9 cellular contexts compared by ENCODE assay signal in the genomic region with DNA sequence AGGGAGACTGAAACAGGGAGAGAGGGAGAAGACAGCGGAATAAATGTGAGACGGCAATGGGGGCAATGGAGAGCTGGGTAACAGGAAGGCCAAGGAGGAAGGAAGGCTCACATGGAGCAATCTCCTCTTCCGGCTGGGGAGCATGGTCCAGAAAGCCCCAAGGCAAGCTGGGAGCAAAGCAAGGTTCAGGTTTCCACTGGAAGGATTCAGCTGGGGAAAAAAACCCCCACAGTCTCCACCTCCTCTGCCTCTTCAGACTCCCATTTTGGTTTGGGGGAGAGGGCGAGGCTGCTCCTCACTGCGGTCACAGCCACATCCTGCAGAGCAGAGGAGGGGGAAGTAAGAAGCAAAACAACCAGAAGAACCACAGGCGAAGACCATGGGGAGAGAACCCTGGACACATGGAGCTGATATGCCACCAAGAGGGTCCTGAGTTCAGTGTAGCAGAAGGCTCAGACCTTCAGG. TPM values are rescaled to one million over a fixed set of nuclear protein-coding genes. Genes with fewer than 3 reads are reported as not detected.
A peak's percentile ranks its signal among the peaks of the same experiment; 100 is the strongest.
DNase-seq lines count a peak whose midpoint lies in the region; ATAC-seq and TF ChIP-seq lines count a peak whose summit lies in the region.
"Had no signal": no experiment of that assay in that cellular context is flagged by ENCODE, and none has a peak within 500 bp of the region (broad histone marks: within the 10 kb centered on the region; RNA-seq: fewer than 3 reads in every experiment).

No MANE protein-coding gene starts in this region.

- TF ChIP-seq CTCF in DND-41 (IDR thresholded peaks at IDR 0.05; ENCODE audit: borderline replicate concordance, extremely low read depth, low read length, poor library complexity, severe bottlenecking): peak; percentile 28
- TF ChIP-seq CTCF in RWPE1 (conservative IDR thresholded peaks at IDR 0.05; ENCODE audit: low read depth): no peak
- TF ChIP-seq CTCF in neutrophil (IDR thresholded peaks at IDR 0.05): no peak

- POLR2A ChIA-PET in RWPE1 (lab: Yijun Ruan, JAX; ENCODE audit: low non-redundant PET): interaction anchor here (0.5 kb wide), 1 partner anchor 61 kb away, joined by 4 read pairs; no protein-coding TSS in a partner anchor

- peak overlapping the region; percentile 89 for H3K27ac ChIP-seq in DND-41 (ENCODE audit: low read length)
- H3K27ac ChIP-seq in RWPE1: peak overlapping the region; percentile 15; the same call in 1 of the 2 replicates
- peak overlapping the region; percentile 96 for H3K27ac ChIP-seq in neutrophil

- H3K4me2 ChIP-seq in DND-41 (ENCODE audit: insufficient read depth, low read length): peak overlapping the region; percentile 71

- H3K27me3 ChIP-seq in DND-41 (ENCODE audit: insufficient read depth, low read length, poor library complexity) (no peaks in the 10 kb centered on the region), neutrophil (no peaks in the 10 kb centered on the region)

- CTCF ChIA-PET in RWPE1 (lab: Yijun Ruan, JAX): interaction anchor here (0.6 to 1.2 kb wide), 3 partner anchors 45 to 60 kb away, joined by 3 to 7 read pairs (median 6); no protein-coding TSS in a partner anchor

- peaks cover 4% of the 10 kb centered on the region for H3K79me2 ChIP-seq in DND-41 (ENCODE audit: insufficient read depth, low read length)

- peak overlapping the region; percentile 73 for H2AFZ ChIP-seq in DND-41 (ENCODE audit: low read depth, low read length)

- no peaks in the 10 kb centered on the region for H3K9me3 ChIP-seq in DND-41 (ENCODE audit: insufficient read depth, low read length, severe bottlenecking)
- no peaks in the 10 kb centered on the region for H3K9me3 ChIP-seq in neutrophil

- peak overlapping the region; percentile 55 for H3K9ac ChIP-seq in DND-41 (ENCODE audit: low read depth, low read length)

- peaks cover 35% of the 10 kb centered on the region for H3K36me3 ChIP-seq in DND-41 (ENCODE audit: insufficient read depth, low read length)
- peaks cover 31% of the 10 kb centered on the region for H3K36me3 ChIP-seq in neutrophil

- peak overlapping the region; percentile 18 to 54; a peak in 3 of 4 replicates for H3K4me3 ChIP-seq in DND-41 (ENCODE audit: low read depth in 1 of 2, low read length in 2 of 2)
- peak overlapping the region; percentile 71 to 97 for H3K4me3 ChIP-seq in neutrophil (ENCODE audit: low read depth in 1 of 2, low read length in 1 of 2)

- peaks cover 31% of the 10 kb centered on the region for H3K4me1 ChIP-seq in DND-41 (ENCODE audit: insufficient read depth, low read length)
- peaks cover 48 to 63% of the 10 kb centered on the region in 2 experiments for H3K4me1 ChIP-seq in neutrophil (ENCODE audit: control insufficient read depth in 1 of 2, insufficient read depth in 1 of 2, low read depth in 1 of 2, low read length in 1 of 2)

- peak; percentile 95 for ATAC-seq in DND-41 (ENCODE audit: insufficient read depth, low read depth)

- DNase-seq in DND-41 (peak; percentile 90), RWPE1 (ENCODE audit: low spot score) (no peak), superior temporal gyrus (ENCODE audit: extremely low spot score) (no peak), kidney tubule cell (ENCODE audit: low spot score) (no peak), NCI-H2081 treated with DMSO at 0.1 percent for 48 hours (lab: John Stamatoyannopoulos, UW) (no peak), mucosa of gallbladder (ENCODE audit: low spot score) (no peak)
- peak; percentile 45 for DNase-seq in activated naive CD4-positive, alpha-beta T cell treated with anti-CD3 and anti-CD28 coated beads, Interleukin-2, amount 50 U/mL, for 16 hours

- no peaks in the 10 kb centered on the region for H4K20me1 ChIP-seq in DND-41 (ENCODE audit: insufficient read depth, low read length)

RNA-seq across cellular contexts. Expression of a gene that starts 0.7 kb away (rescaled TPM):
- total RNA-seq in mucosa of gallbladder: 4.6 TPM
- total RNA-seq: RPMI7951 had no signal

RNA-seq across cellular contexts. Expression of a gene that starts 8.6 kb away (rescaled TPM):
- total RNA-seq in mucosa of gallbladder: 11.5 TPM

RNA-seq across cellular contexts. Expression of a gene that starts 8.8 kb away (rescaled TPM):
- total RNA-seq in mucosa of gallbladder: 36.4 TPM

RNA-seq across cellular contexts. Expression of a gene that starts 10.7 kb away (rescaled TPM):
- 9.1 TPM for total RNA-seq in mucosa of gallbladder

RNA-seq across cellular contexts. Expression of a gene that starts 18.7 kb away (rescaled TPM):
- 0.78 TPM for total RNA-seq in mucosa of gallbladder

Comparison
In these comparisons a context has a peak if more than half of its experiments do, and no peak if none do; other contexts are left out.
1. DNase-seq: peak in DND-41 (single experiment) and activated naive CD4-positive, alpha-beta T cell treated with anti-CD3 and anti-CD28 coated beads, Interleukin-2, amount 50 U/mL, for 16 hours (single experiment); none in RWPE1 (single experiment), superior temporal gyrus (single experiment), kidney tubule cell (single experiment), NCI-H2081 treated with DMSO at 0.1 percent for 48 hours (single experiment) and mucosa of gallbladder (single experiment).
2. H3K27ac ChIP-seq: peak in every context shown above with its lines; median percentile 96 in neutrophil; 89 in DND-41; 15 in RWPE1.